Comparison of ENCODE assay signal across 8 cellular contexts in genomic region chr6:32838114-32838958, GRCh38. TPM values are rescaled to one million over a fixed set of nuclear protein-coding genes. Genes with fewer than 3 reads are reported as not detected.
DNase-seq lines count a peak whose midpoint lies in the region; ATAC-seq and TF ChIP-seq lines count a peak whose summit lies in the region.

TAP2 (minus strand) TSS chr6:32838739; CDS start chr6:32838233, 506 bp downstream.

- TF ChIP-seq CTCF in endodermal cell (conservative IDR thresholded peaks at IDR 0.05), result peak; percentile 97

- H3K9me3 Mint-ChIP-seq in activated CD8-positive, alpha-beta memory T cell treated with anti-CD3 and anti-CD28 coated beads, Interleukin-2, amount 10 ng/mL, durations not matched to agents 7 days and 5 days (ENCODE audit: low read depth), result no peaks in the 10 kb centered on the region
- H3K9me3 Mint-ChIP-seq in endodermal cell, result no peaks in the 10 kb centered on the region

- peak; percentile 73 for ATAC-seq in GM21381 (IDR thresholded peaks at IDR 0.05; ENCODE audit: unreplicated experiment)
- ATAC-seq in activated CD8-positive, alpha-beta memory T cell treated with anti-CD3 and anti-CD28 coated beads, Interleukin-2, amount 10 ng/mL, durations not matched to agents 7 days and 5 days, result peak; percentile 82

- peak within 1 kb of the TSS; percentile 94 for H3K4me3 Mint-ChIP-seq in activated CD8-positive, alpha-beta memory T cell treated with anti-CD3 and anti-CD28 coated beads, Interleukin-2, amount 10 ng/mL, durations not matched to agents 7 days and 5 days
- H3K4me3 Mint-ChIP-seq in endodermal cell, result peak within 1 kb of the TSS; percentile 69

- H3K27ac ChIP-seq in endodermal cell (ENCODE audit: low read depth, low read length) (no peak within 1 kb of the TSS), mesodermal cell (ENCODE audit: low read depth, low read length, severe bottlenecking) (peak within 1 kb of the TSS; percentile 57)

- H3K9me3 ChIP-seq in NT2/D1 (ENCODE audit: insufficient read depth, low read length), result no peaks in the 10 kb centered on the region; the same call in 1 of the 2 replicates
- no peaks in the 10 kb centered on the region for H3K9me3 ChIP-seq in endodermal cell (ENCODE audit: control insufficient read depth, low read length)
- no peaks in the 10 kb centered on the region for H3K9me3 ChIP-seq in mesodermal cell (ENCODE audit: control insufficient read depth, low read length)

- H3K4me1 ChIP-seq in NT2/D1 (ENCODE audit: insufficient read depth, insufficient read length) (peaks cover 3% of the 10 kb centered on the region), endodermal cell (ENCODE audit: control insufficient read depth, insufficient read depth, low read length) (no peaks in the 10 kb centered on the region), mesodermal cell (ENCODE audit: control insufficient read depth, insufficient read depth, low read length, poor library complexity, severe bottlenecking) (peaks cover 7% of the 10 kb centered on the region)

- H3K36me3 ChIP-seq in NT2/D1 (ENCODE audit: insufficient read depth, insufficient read length, low read length), result no peaks in the 10 kb centered on the region
- no peaks in the 10 kb centered on the region for H3K36me3 ChIP-seq in endodermal cell (ENCODE audit: control insufficient read depth, insufficient read depth, low read length)
- H3K36me3 ChIP-seq in mesodermal cell (ENCODE audit: control insufficient read depth, insufficient read depth, low read length), result no peaks in the 10 kb centered on the region

- CTCF ChIA-PET in activated CD8-positive, alpha-beta memory T cell treated with anti-CD3 and anti-CD28 coated beads, Interleukin-2, amount 10 ng/mL, durations not matched to agents 7 days and 5 days (lab: Charles Lee), result interaction anchor here (0.6 to 11.5 kb wide), 41 partner anchors 10 to 659 kb away, joined by 3 to 318 read pairs (median 5); partner anchors contain the start of genes BRD2, HLA-DMA, HLA-DPB1 and PSMB9

- peak within 1 kb of the TSS; percentile 95 for H3K27ac Mint-ChIP-seq in activated CD8-positive, alpha-beta memory T cell treated with anti-CD3 and anti-CD28 coated beads, Interleukin-2, amount 10 ng/mL, durations not matched to agents 7 days and 5 days
- H3K27ac Mint-ChIP-seq in endodermal cell, result no peak within 1 kb of the TSS

- peaks cover 35% of the 10 kb centered on the region for H3K27me3 ChIP-seq in NT2/D1 (ENCODE audit: insufficient read depth, insufficient read length)
- peaks cover 82% of the 10 kb centered on the region for H3K27me3 ChIP-seq in endodermal cell (ENCODE audit: control insufficient read depth, insufficient read depth, low read length, poor library complexity, severe bottlenecking)

- H3K4me1 Mint-ChIP-seq in activated CD8-positive, alpha-beta memory T cell treated with anti-CD3 and anti-CD28 coated beads, Interleukin-2, amount 10 ng/mL, durations not matched to agents 7 days and 5 days, result peaks cover 77% of the 10 kb centered on the region
- H3K4me1 Mint-ChIP-seq in endodermal cell, result peaks cover 4% of the 10 kb centered on the region

- peak; percentile 93 for DNase-seq in D341Med (ENCODE audit: low spot score)
- DNase-seq in HUDEP-2 (lab: John Stamatoyannopoulos, UW; ENCODE audit: unreplicated experiment in 76 of 76), result peak in 74 of 76 experiments; percentile 69 to 99 (median 95)
- peak; percentile 73 for DNase-seq in NT2/D1 (ENCODE audit: low read depth, low spot score)
- peak; percentile 98 for DNase-seq in activated CD8-positive, alpha-beta memory T cell treated with anti-CD3 and anti-CD28 coated beads, Interleukin-2, amount 10 ng/mL, durations not matched to agents 7 days and 5 days
- peak; percentile 98 for DNase-seq in endodermal cell
- peak; percentile 99 for DNase-seq in stimulated activated CD8-positive, alpha-beta memory T cell treated with anti-CD3 and anti-CD28 coated beads, Interleukin-15, amount 100 ng/mL, for 24 hours (ENCODE audit: low read depth)

- H3K4me3 ChIP-seq in NT2/D1 (ENCODE audit: insufficient read length, low read depth) (peak within 1 kb of the TSS; percentile 59), endodermal cell (ENCODE audit: low read length) (peak within 1 kb of the TSS; percentile 84), mesodermal cell (ENCODE audit: extremely low read depth, insufficient read depth, low read length, poor library complexity, severe bottlenecking) (peak within 1 kb of the TSS; percentile 74)

- H3K9ac ChIP-seq in NT2/D1 (ENCODE audit: insufficient read length, low read depth) (peak within 1 kb of the TSS; percentile 82), endodermal cell (ENCODE audit: extremely low read depth, low read length, poor library complexity, severe bottlenecking) (peak within 1 kb of the TSS; percentile 30)

- H3K36me3 Mint-ChIP-seq in activated CD8-positive, alpha-beta memory T cell treated with anti-CD3 and anti-CD28 coated beads, Interleukin-2, amount 10 ng/mL, durations not matched to agents 7 days and 5 days, result peaks cover 77% of the 10 kb centered on the region
- no peaks in the 10 kb centered on the region for H3K36me3 Mint-ChIP-seq in endodermal cell (ENCODE audit: low read depth)

- 0 to 2% methylated on average over 12 to 53 of the region's 57 CpGs for WGBS in endodermal cell (ENCODE audit: insufficient coverage in 1 of 2, insufficient read length in 1 of 2), 2 experiments
- 1% methylated on average over 21 to 41 of the region's 57 CpGs for WGBS in mesodermal cell (ENCODE audit: insufficient coverage in 2 of 2), 2 experiments

- no peaks in the 10 kb centered on the region for H3K27me3 Mint-ChIP-seq in activated CD8-positive, alpha-beta memory T cell treated with anti-CD3 and anti-CD28 coated beads, Interleukin-2, amount 10 ng/mL, durations not matched to agents 7 days and 5 days
- H3K27me3 Mint-ChIP-seq in endodermal cell (ENCODE audit: insufficient read depth), result peaks cover 60% of the 10 kb centered on the region

RNA-seq across cellular contexts. Expression of gene TAP2, which starts in this region (rescaled TPM):
- total RNA-seq in activated CD8-positive, alpha-beta memory T cell treated with anti-CD3 and anti-CD28 coated beads, Interleukin-2, amount 10 ng/mL, durations not matched to agents 7 days and 5 days, result 100 to 1,000 TPM; 242 to 258 TPM
- total RNA-seq in endodermal cell, result 1 to 10 TPM; 3.4 to 6.6 TPM
- 2.6 TPM for polyA plus RNA-seq in endodermal cell (2013, experiment 1 of 2)
- polyA plus RNA-seq in endodermal cell (2013, experiment 2 of 2), result 1.0 TPM
- 1.8 TPM for polyA plus RNA-seq in mesodermal cell (2013, experiment 1 of 2)
- polyA plus RNA-seq in mesodermal cell (2013, experiment 2 of 2), result 1.1 TPM

Comparison
In these comparisons a context has a peak if more than half of its experiments do, and no peak if none do; other contexts are left out.
1. RNA of gene TAP2 (total RNA-seq): 242 to 258 TPM in activated CD8-positive, alpha-beta memory T cell treated with anti-CD3 and anti-CD28 coated beads, Interleukin-2, amount 10 ng/mL, durations not matched to agents 7 days and 5 days; 3.4 to 6.6 TPM in endodermal cell; every median in the first group is over 10 times any median in the second.
2. Peak in every context shown above with its lines, with median percentiles within 50 percentile points of each other: DNase-seq and H3K4me3 ChIP-seq.